13 cellular contexts compared by ENCODE assay signal in genomic region chr5:172731286-172732073, GRCh38. TPM values are rescaled to one million over a fixed set of nuclear protein-coding genes. Genes with fewer than 3 reads are reported as not detected.
DNase-seq lines count a peak whose midpoint lies in the region; ATAC-seq and TF ChIP-seq lines count a peak whose summit lies in the region.
"Had no signal": no experiment of that assay in that cellular context is flagged by ENCODE, and none has a peak within 500 bp of the region (broad histone marks: within the 10 kb centered on the region; RNA-seq: fewer than 3 reads in every experiment).

No MANE protein-coding gene starts in this region.

- 77 to 87% (median 80%) methylated on average over 23 of the region's 23 CpGs for WGBS in psoas muscle, 3 donors

- H3K4me3 ChIP-seq in Panc1 (ENCODE audit: low read depth in 2 of 2, low read length in 2 of 2) (no peak overlapping the region), psoas muscle (no peak overlapping the region)
- H3K4me3 ChIP-seq: ovary had no signal

- DNase-seq in Caki2 (ENCODE audit: low read depth): peak; percentile 85
- DNase-seq in Panc1 (ENCODE audit: low read depth, low spot score): no peak
- DNase-seq in foreskin keratinocyte: peak; percentile 38 to 67
- DNase-seq in psoas muscle: no peak
- no peak for DNase-seq in endothelial cell (ENCODE audit: low spot score)
- no peak for DNase-seq in NCI-H1436 (lab: John Stamatoyannopoulos, UW)
- no peak for DNase-seq in activated effector memory CD4-positive, alpha-beta T cell treated with Interleukin-2 at 50 U/mL for 16 hours
- DNase-seq: activated naive CD8-positive, alpha-beta T cell treated with anti-CD3 and anti-CD28 coated beads, Interleukin-2, amount 10 ng/mL, durations not matched to agents 7 days and 5 days; CD4-positive, alpha-beta T cell; NCI-H82 had no signal

- POLR2A ChIA-PET in Panc1 (lab: Charles Lee): no interaction called here

- in situ Hi-C loops in Caki2 (cut with HindIII; ENCODE audit: low pct_unique_long_range_greater_than_20kb, low sequenced_read_pairs): no loop called here
- in situ Hi-C loops in Panc1 (cut with HindIII; ENCODE audit: low pct_unique_long_range_greater_than_20kb, low sequenced_read_pairs): no loop called here

- H3K4me1 ChIP-seq in Panc1 (ENCODE audit: control insufficient read depth, insufficient read depth, low read length) (peaks cover 20% of the 10 kb centered on the region), foreskin keratinocyte (peaks cover 20% of the 10 kb centered on the region), psoas muscle (peaks cover 13% of the 10 kb centered on the region)

- H3K9me3 Mint-ChIP-seq in endothelial cell (ENCODE audit: unreplicated experiment): no peaks in the 10 kb centered on the region
- H3K9me3 Mint-ChIP-seq: activated naive CD8-positive, alpha-beta T cell treated with anti-CD3 and anti-CD28 coated beads, Interleukin-2, amount 10 ng/mL, durations not matched to agents 7 days and 5 days; CD4-positive, alpha-beta T cell; IgD-negative memory B cell had no signal

- BruUV-seq in Panc1 (replicated peaks; lab: Mats Ljungman, UMichigan): no TSS peak

- ATAC-seq in Panc1: peak; percentile 31
- peak; percentile 37 for ATAC-seq in foreskin keratinocyte
- ATAC-seq in psoas muscle: peak; percentile 28 to 47 (median 32)
- no peak for ATAC-seq in HG02763 (IDR thresholded peaks at IDR 0.05; ENCODE audit: unreplicated experiment)

- H3K36me3 ChIP-seq in Panc1 (ENCODE audit: control insufficient read depth, insufficient read depth, low read length) (no peaks in the 10 kb centered on the region), psoas muscle (ENCODE audit: insufficient read depth in 1 of 2, low read depth in 1 of 2) (no peaks in the 10 kb centered on the region)
- H3K36me3 ChIP-seq: ovary had no signal

- TF ChIP-seq CTCF in Panc1 (IDR thresholded peaks at IDR 0.05): no peak
- TF ChIP-seq CTCF in foreskin keratinocyte (conservative IDR thresholded peaks at IDR 0.05): peak; percentile 7
- no peak for TF ChIP-seq CTCF in psoas muscle (IDR thresholded peaks at IDR 0.05)
- TF ChIP-seq CTCF in endothelial cell (IDR thresholded peaks at IDR 0.05; ENCODE audit: unreplicated experiment): no peak

- CTCF ChIA-PET in Panc1 (lab: Charles Lee): no interaction called here

- H3K27me3 Mint-ChIP-seq in endothelial cell (ENCODE audit: unreplicated experiment): peaks cover 18% of the 10 kb centered on the region
- H3K27me3 Mint-ChIP-seq: activated naive CD8-positive, alpha-beta T cell treated with anti-CD3 and anti-CD28 coated beads, Interleukin-2, amount 10 ng/mL, durations not matched to agents 7 days and 5 days; CD4-positive, alpha-beta T cell had no signal

- H3K27ac Mint-ChIP-seq in endothelial cell (ENCODE audit: unreplicated experiment): no peak overlapping the region
- H3K27ac Mint-ChIP-seq: activated naive CD8-positive, alpha-beta T cell treated with anti-CD3 and anti-CD28 coated beads, Interleukin-2, amount 10 ng/mL, durations not matched to agents 7 days and 5 days; CD4-positive, alpha-beta T cell; IgD-negative memory B cell had no signal

- intact Hi-C loops in Panc1 (cut with micrococcal nuclease; ENCODE audit: unreplicated experiment): loop anchor here (5.0 kb wide), 1 partner anchor 36 kb away; no protein-coding TSS in a partner anchor
- intact Hi-C loops in psoas muscle (cut with DNase I): no loop called here

- H3K27ac ChIP-seq in Panc1 (ENCODE audit: low read length) (peak overlapping the region; percentile 45), foreskin keratinocyte (peak overlapping the region; percentile 99), psoas muscle (peak overlapping the region; percentile 79)
- H3K27ac ChIP-seq: ovary had no signal

- H3K36me3 Mint-ChIP-seq in endothelial cell (ENCODE audit: low read depth, unreplicated experiment): peaks cover 4% of the 10 kb centered on the region
- H3K36me3 Mint-ChIP-seq: activated naive CD8-positive, alpha-beta T cell treated with anti-CD3 and anti-CD28 coated beads, Interleukin-2, amount 10 ng/mL, durations not matched to agents 7 days and 5 days; IgD-negative memory B cell had no signal

- no peaks in the 10 kb centered on the region for H3K9me3 ChIP-seq in Panc1 (ENCODE audit: control insufficient read depth, insufficient read depth, low read depth, low read length)
- no peaks in the 10 kb centered on the region for H3K9me3 ChIP-seq in psoas muscle
- H3K9me3 ChIP-seq: ovary had no signal

- H3K4me3 Mint-ChIP-seq in endothelial cell (ENCODE audit: unreplicated experiment): no peak overlapping the region
- H3K4me3 Mint-ChIP-seq: activated naive CD8-positive, alpha-beta T cell treated with anti-CD3 and anti-CD28 coated beads, Interleukin-2, amount 10 ng/mL, durations not matched to agents 7 days and 5 days; CD4-positive, alpha-beta T cell; IgD-negative memory B cell had no signal

- H3K27me3 ChIP-seq in Panc1 (ENCODE audit: control insufficient read depth, insufficient read depth, low read length) (no peaks in the 10 kb centered on the region), foreskin keratinocyte (no peaks in the 10 kb centered on the region), psoas muscle (ENCODE audit: insufficient read depth in 3 of 3, low read length in 2 of 3) (no peaks in the 10 kb centered on the region)
- H3K27me3 ChIP-seq: ovary had no signal

- peaks cover 7% of the 10 kb centered on the region for H3K4me1 Mint-ChIP-seq in endothelial cell (ENCODE audit: unreplicated experiment)
- H3K4me1 Mint-ChIP-seq: activated naive CD8-positive, alpha-beta T cell treated with anti-CD3 and anti-CD28 coated beads, Interleukin-2, amount 10 ng/mL, durations not matched to agents 7 days and 5 days had no signal

RNA-seq across cellular contexts. Expression of gene DUSP1, which starts 39.5 kb away (rescaled TPM):
- 143 and 159 TPM in 2 replicates for total RNA-seq in Caki2 (2014; rRNA removed; shearing (Covaris generic); ENCODE audit: low replicate concordance)
- total RNA-seq in Panc1 (2021; ENCODE audit: unreplicated experiment) (79.9 TPM), foreskin keratinocyte (10.2 and 14.2 TPM in 2 replicates), psoas muscle (100 to 1,000 TPM in 3 of 4 donors, 10 to 100 TPM in 1; 89.0 to 287 (median 164) TPM), endothelial cell (ENCODE audit: unreplicated experiment) (25.3 TPM)
- 65.0 TPM for polyA plus RNA-seq in Panc1 (2012; ENCODE audit: insufficient read length)
- polyA plus RNA-seq in foreskin keratinocyte (6.2 and 10.7 TPM in 2 replicates), psoas muscle (100 to 1,000 TPM in 2 of 3 donors, 10 to 100 TPM in 1; 81.8 to 258 (median 141) TPM)

Comparison
In these comparisons a context has a peak if more than half of its experiments do, and no peak if none do; other contexts are left out.
1. DNase-seq: peak in Caki2 (single experiment) and foreskin keratinocyte (2 of 2); none in Panc1 (single experiment), psoas muscle (0 of 2), endothelial cell (single experiment), NCI-H1436 (single experiment) and activated effector memory CD4-positive, alpha-beta T cell treated with Interleukin-2 at 50 U/mL for 16 hours (single experiment).
2. H3K27ac ChIP-seq: peak in every context shown above with its lines; median percentile 99 in foreskin keratinocyte; 79 in psoas muscle; 45 in Panc1.